ENCODE assay signal across 23 cellular contexts in genomic region chr3:101193957-101194356, GRCh38.
DNase-seq lines count a peak whose midpoint lies in the region; ATAC-seq, FAIRE-seq and TF ChIP-seq lines count a peak whose summit lies in the region.
"Had no signal": no experiment of that assay in that cellular context is flagged by ENCODE, and none has a peak within 500 bp of the region (broad histone marks: within the 10 kb centered on the region; RNA-seq: fewer than 3 reads in every experiment).

No MANE protein-coding gene starts in this region.

- H3K27ac Mint-ChIP-seq in stimulated activated effector memory CD8-positive, alpha-beta T cell treated with anti-CD3 and anti-CD28 coated beads, Interleukin-12 subunit alpha, Interleukin-12 subunit beta, amount 100 ng/mL, for 72 hours = no peak overlapping the region
- H3K27ac Mint-ChIP-seq: CD8-positive, alpha-beta T cell; stimulated activated naive CD8-positive, alpha-beta T cell treated with anti-CD3 and anti-CD28 coated beads, Interleukin-15, amount 100 ng/mL, for 72 hours; type B pancreatic cell had no signal

- TF ChIP-seq CTCF in AG10803 (conservative IDR thresholded peaks at IDR 0.05; ENCODE audit: low read length) (no peak), K562 (IDR thresholded peaks at IDR 0.05 in 2 of 3, conservative IDR thresholded peaks at IDR 0.05 in 1 of 3; ENCODE audit: insufficient read depth in 2 of 3, low read depth in 1 of 3, low read length in 3 of 3) (no peak), foreskin keratinocyte (conservative IDR thresholded peaks at IDR 0.05) (no peak), prostate gland (IDR thresholded peaks at IDR 0.05) (no peak)

- no peak for TF ChIP-seq RAD21 in K562 (CRISPR knock-in tag; conservative IDR thresholded peaks at IDR 0.05 in 1 of 2, IDR thresholded peaks at IDR 0.05 in 1 of 2)

- TF ChIP-seq EP300 in K562 (IDR thresholded peaks at IDR 0.05; ENCODE audit: low read length) = no peak

- H3K9me3 Mint-ChIP-seq in stimulated activated effector memory CD8-positive, alpha-beta T cell treated with anti-CD3 and anti-CD28 coated beads, Interleukin-12 subunit alpha, Interleukin-12 subunit beta, amount 100 ng/mL, for 72 hours = no peaks in the 10 kb centered on the region
- H3K9me3 Mint-ChIP-seq: stimulated activated naive CD8-positive, alpha-beta T cell treated with anti-CD3 and anti-CD28 coated beads, Interleukin-15, amount 100 ng/mL, for 72 hours; type B pancreatic cell had no signal

- no peaks in the 10 kb centered on the region for H3K79me1 ChIP-seq in neuronal stem cell (ENCODE audit: low read depth, low read length)

- in situ Hi-C loops in K562 (cut with MboI) = no loop called here

- no peaks in the 10 kb centered on the region for H3K9me1 ChIP-seq in K562 (ENCODE audit: control insufficient read depth, insufficient read depth, low read length)

- H3K4me1 ChIP-seq in K562 (replicated peaks in 1 of 2; ENCODE audit: control insufficient read depth in 2 of 2, insufficient read depth in 2 of 2, low read length in 2 of 2) (no peaks in the 10 kb centered on the region), foreskin keratinocyte (peaks cover 19% of the 10 kb centered on the region), neuronal stem cell (ENCODE audit: control insufficient read depth in 2 of 2, insufficient read depth in 1 of 2, low read depth in 1 of 2, low read length in 2 of 2) (no peaks in the 10 kb centered on the region), prostate gland (replicated peaks) (no peaks in the 10 kb centered on the region)
- H3K4me1 ChIP-seq: adrenal gland, gastrocnemius medialis had no signal

- H3K4ac ChIP-seq in neuronal stem cell (ENCODE audit: low read length) = no peak overlapping the region

- no peaks in the 10 kb centered on the region for H3K4me1 Mint-ChIP-seq in stimulated activated effector memory CD8-positive, alpha-beta T cell treated with anti-CD3 and anti-CD28 coated beads, Interleukin-12 subunit alpha, Interleukin-12 subunit beta, amount 100 ng/mL, for 72 hours
- H3K4me1 Mint-ChIP-seq: stimulated activated naive CD8-positive, alpha-beta T cell treated with anti-CD3 and anti-CD28 coated beads, Interleukin-15, amount 100 ng/mL, for 72 hours had no signal

- H2AK5ac ChIP-seq in neuronal stem cell (ENCODE audit: low read depth, low read length) = no peak overlapping the region

- FAIRE-seq in K562 (lab: Jason Lieb, UNC) = no peak

- H3K4me3 ChIP-seq in AG10803 (ENCODE audit: low read length) (no peak overlapping the region), K562 (no peak overlapping the region), neuronal stem cell (ENCODE audit: low read length in 2 of 2) (no peak overlapping the region), prostate gland (no peak overlapping the region)
- H3K4me3 ChIP-seq: adrenal gland, gastrocnemius medialis, mucosa of descending colon had no signal

- H3K23ac ChIP-seq in neuronal stem cell (ENCODE audit: low read depth, low read length, poor library complexity) = no peak overlapping the region

- no peak overlapping the region for H3K4me3 Mint-ChIP-seq in stimulated activated effector memory CD8-positive, alpha-beta T cell treated with anti-CD3 and anti-CD28 coated beads, Interleukin-12 subunit alpha, Interleukin-12 subunit beta, amount 100 ng/mL, for 72 hours
- H3K4me3 Mint-ChIP-seq: CD8-positive, alpha-beta T cell; stimulated activated naive CD8-positive, alpha-beta T cell treated with anti-CD3 and anti-CD28 coated beads, Interleukin-15, amount 100 ng/mL, for 72 hours; type B pancreatic cell had no signal

- ATAC-seq in K562 (no peak), foreskin keratinocyte (peak; percentile 87)
- ATAC-seq in stimulated activated effector memory CD8-positive, alpha-beta T cell treated with anti-CD3 and anti-CD28 coated beads, Interleukin-12 subunit alpha, Interleukin-12 subunit beta, amount 100 ng/mL, for 72 hours = no peak
- ATAC-seq: CD8-positive, alpha-beta T cell; gastrocnemius medialis; mucosa of descending colon; right cardiac atrium; stimulated activated naive CD8-positive, alpha-beta T cell treated with anti-CD3 and anti-CD28 coated beads, Interleukin-15, amount 100 ng/mL, for 72 hours had no signal

- no peak overlapping the region for H2BK12ac ChIP-seq in neuronal stem cell (ENCODE audit: low read length)

- POLR2A ChIA-PET in K562 (lab: Yijun Ruan, JAX) = no interaction called here

- H3K18ac ChIP-seq in neuronal stem cell (ENCODE audit: low read length) = no peak overlapping the region

- H4K91ac ChIP-seq in neuronal stem cell (ENCODE audit: low read depth, low read length, poor library complexity) = no peak overlapping the region

- H3K27me3 ChIP-seq in K562 (ENCODE audit: control insufficient read depth in 2 of 2, insufficient read depth in 2 of 2, low read length in 2 of 2) (no peaks in the 10 kb centered on the region), foreskin keratinocyte (no peaks in the 10 kb centered on the region), neuronal stem cell (ENCODE audit: control insufficient read depth in 3 of 3, insufficient read depth in 3 of 3, low read depth in 1 of 3, low read length in 3 of 3) (no peaks in the 10 kb centered on the region), prostate gland (replicated peaks; ENCODE audit: insufficient read depth) (no peaks in the 10 kb centered on the region)
- H3K27me3 ChIP-seq: adrenal gland, gastrocnemius medialis, neutrophil had no signal

- no peak overlapping the region for H2BK120ac ChIP-seq in neuronal stem cell (ENCODE audit: low read depth, low read length)

- H3K36me3 ChIP-seq in K562 (ENCODE audit: control insufficient read depth, insufficient read depth, low read length) (no peaks in the 10 kb centered on the region), neuronal stem cell (replicated peaks in 1 of 2; ENCODE audit: control insufficient read depth in 2 of 2, insufficient read depth in 2 of 2, low read length in 2 of 2) (no peaks in the 10 kb centered on the region), prostate gland (no peaks in the 10 kb centered on the region)
- H3K36me3 ChIP-seq: adrenal gland, gastrocnemius medialis, neutrophil had no signal

- H3K36me3 Mint-ChIP-seq in stimulated activated effector memory CD8-positive, alpha-beta T cell treated with anti-CD3 and anti-CD28 coated beads, Interleukin-12 subunit alpha, Interleukin-12 subunit beta, amount 100 ng/mL, for 72 hours = no peaks in the 10 kb centered on the region
- H3K36me3 Mint-ChIP-seq: CD8-positive, alpha-beta T cell; type B pancreatic cell had no signal

- no peak overlapping the region for H4K8ac ChIP-seq in neuronal stem cell (ENCODE audit: low read depth, low read length)

- H2AFZ ChIP-seq in K562 (ENCODE audit: low read depth, low read length) (no peak overlapping the region), neuronal stem cell (ENCODE audit: low read length) (no peak overlapping the region)

- DNase-seq in AG10803 (ENCODE audit: low read depth) (peak; percentile 46), LHCN-M2 (ENCODE audit: low read depth) (peak; percentile 66), K562 (ENCODE audit: extremely low read depth in 1 of 4, low spot score in 3 of 4) (no peak), foreskin keratinocyte (peak; percentile 78 to 94), DMS153 treated with DMSO at 0.1 percent for 48 hours (lab: John Stamatoyannopoulos, UW; ENCODE audit: unreplicated experiment) (no peak), neuronal stem cell (ENCODE audit: low spot score) (no peak), prostate gland (ENCODE audit: low spot score) (no peak)
- DNase-seq in stimulated activated effector memory CD8-positive, alpha-beta T cell treated with anti-CD3 and anti-CD28 coated beads, Interleukin-12 subunit alpha, Interleukin-12 subunit beta, amount 100 ng/mL, for 72 hours (ENCODE audit: low spot score in 2 of 2) = no peak
- DNase-seq: activated CD4-positive, alpha-beta T cell treated with anti-CD3 and anti-CD28 coated beads for 1 hour; adrenal gland; CD8-positive, alpha-beta T cell; cerebellar nuclear complex; DND-41; gastrocnemius medialis; KBM-7; mucosa of descending colon; NCI-H1092 treated with DMSO at 0.1 percent for 48 hours; NCI-H2107; NCI-H526; right cardiac atrium; stimulated activated naive CD8-positive, alpha-beta T cell treated with anti-CD3 and anti-CD28 coated beads, Interleukin-15, amount 100 ng/mL, for 72 hours had no signal

- TF ChIP-seq POLR2A in K562 (conservative IDR thresholded peaks at IDR 0.05) = no peak
- TF ChIP-seq POLR2A in prostate gland (IDR thresholded peaks at IDR 0.05) = no peak

- H3K9me3 ChIP-seq in K562 (replicated peaks; ENCODE audit: control insufficient read depth, insufficient read depth, low read depth, low read length) (no peaks in the 10 kb centered on the region), neuronal stem cell (replicated peaks in 1 of 2; ENCODE audit: control insufficient read depth in 2 of 2, insufficient read depth in 1 of 2, low read depth in 1 of 2, low read length in 2 of 2) (no peaks in the 10 kb centered on the region), prostate gland (no peaks in the 10 kb centered on the region)
- H3K9me3 ChIP-seq: adrenal gland, gastrocnemius medialis, mucosa of descending colon, neutrophil had no signal

- no peaks in the 10 kb centered on the region for H4K20me1 ChIP-seq in K562 (replicated peaks; ENCODE audit: control insufficient read depth, insufficient read depth, low read length)

- H3K14ac ChIP-seq in neuronal stem cell (ENCODE audit: low read length) = no peak overlapping the region

- H3K4me2 ChIP-seq in K562 (ENCODE audit: insufficient read depth, low read length) = no peak overlapping the region
- H3K4me2 ChIP-seq in neuronal stem cell (ENCODE audit: insufficient read depth, low read length, poor library complexity, severe bottlenecking) = no peak overlapping the region

- CTCF ChIA-PET in K562 (lab: Yijun Ruan, JAX; ENCODE audit: low intra/inter-chr PET ratio) = no interaction called here

- WGBS in K562 (ENCODE audit: insufficient coverage, low coverage, missing lambda C conversion rate) = 31% methylated on average over 3 of the region's 3 CpGs
- WGBS in neuronal stem cell (ENCODE audit: extremely low coverage in 2 of 2, insufficient read length in 2 of 2, insufficient replicate concordance in 1 of 2), 2 donors = no CpG with 5 or more reads among the region's 3 CpGs
- WGBS in prostate gland = 94% methylated on average over 3 of the region's 3 CpGs

- intact Hi-C loops in K562 (cut with micrococcal nuclease) (no loop called here), prostate gland (cut with DNase I) (loop anchor here (2.0 kb wide), 1 partner anchor 303 kb away; no protein-coding TSS in a partner anchor)

- H3K79me2 ChIP-seq in K562 (ENCODE audit: control insufficient read depth, insufficient read depth, low read length) = no peaks in the 10 kb centered on the region

- H2BK5ac ChIP-seq in neuronal stem cell (ENCODE audit: low read length) = no peak overlapping the region

- no TSS peak for BruUV-seq in K562 (replicated peaks; lab: Mats Ljungman, UMichigan)

- H3K9ac ChIP-seq in K562 (ENCODE audit: insufficient read depth in 1 of 2, low read depth in 2 of 2, low read length in 2 of 2) = no peak overlapping the region
- no peak overlapping the region for H3K9ac ChIP-seq in neuronal stem cell (ENCODE audit: low read depth, low read length, poor library complexity)

- no peak overlapping the region for H2BK15ac ChIP-seq in neuronal stem cell (ENCODE audit: low read length)

- H3K27ac ChIP-seq in K562 (ENCODE audit: extremely low read depth, low read depth, low read length) = no peak overlapping the region
- H3K27ac ChIP-seq in foreskin keratinocyte = no peak overlapping the region
- H3K27ac ChIP-seq in neuronal stem cell (replicated peaks; ENCODE audit: low read length) = no peak overlapping the region
- no peak overlapping the region for H3K27ac ChIP-seq in prostate gland
- H3K27ac ChIP-seq: adrenal gland, gastrocnemius medialis, neutrophil had no signal

Comparison
In these comparisons a context has a peak if more than half of its experiments do, and no peak if none do; other contexts are left out.
1. DNase-seq: peak in AG10803 (single experiment), LHCN-M2 (single experiment) and foreskin keratinocyte (2 of 2); none in K562 (0 of 4), DMS153 treated with DMSO at 0.1 percent for 48 hours (single experiment), neuronal stem cell (single experiment), prostate gland (single experiment) and stimulated activated effector memory CD8-positive, alpha-beta T cell treated with anti-CD3 and anti-CD28 coated beads, Interleukin-12 subunit alpha, Interleukin-12 subunit beta, amount 100 ng/mL, for 72 hours (0 of 2).